Comparison of ENCODE assay signal across 19 cellular contexts in the genomic region with DNA sequence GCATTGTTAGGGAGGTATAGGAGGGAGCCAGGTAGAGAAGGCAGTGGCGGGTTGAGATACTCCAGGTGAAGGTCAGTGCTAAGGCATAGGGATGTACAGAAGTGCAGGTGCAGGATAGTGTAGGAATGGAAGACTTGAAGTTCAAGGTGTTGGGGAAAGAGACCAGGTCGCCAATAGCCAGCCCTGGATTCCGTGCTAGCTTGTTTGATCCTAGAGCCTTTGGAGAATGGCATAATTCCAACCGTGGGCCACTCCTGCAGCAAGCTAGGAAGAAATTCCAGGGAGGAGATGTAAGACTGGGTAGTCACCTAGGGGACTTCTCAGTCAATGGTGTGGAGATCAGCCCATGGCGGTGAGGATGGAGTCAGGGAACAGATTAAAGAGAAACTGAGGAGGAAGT.
A peak's percentile ranks its signal among the peaks of the same experiment; 100 is the strongest.
DNase-seq lines count a peak whose midpoint lies in the region; ATAC-seq and TF ChIP-seq lines count a peak whose summit lies in the region.
"Had no signal": no experiment of that assay in that cellular context is flagged by ENCODE, and none has a peak within 500 bp of the region (broad histone marks: within the 10 kb centered on the region; RNA-seq: fewer than 3 reads in every experiment).

No MANE protein-coding gene starts in this region.

- H3K9me3 ChIP-seq in mammary epithelial cell (replicated peaks; ENCODE audit: insufficient read depth, low read length), result no peaks in the 10 kb centered on the region
- no peaks in the 10 kb centered on the region for H3K9me3 ChIP-seq in Caco-2

- TF ChIP-seq CTCF in mammary epithelial cell (conservative IDR thresholded peaks at IDR 0.05 in 1 of 2, IDR thresholded peaks at IDR 0.05 in 1 of 2; ENCODE audit: extremely low read depth in 1 of 2, insufficient read depth in 1 of 2, low read depth in 1 of 2, low read length in 2 of 2) (no peak), Caco-2 (IDR thresholded peaks at IDR 0.05; ENCODE audit: insufficient read depth in 1 of 2, low read depth in 1 of 2, low read length in 1 of 2, severe bottlenecking in 1 of 2, unreplicated experiment in 1 of 2) (no peak)

- H3K4me3 Mint-ChIP-seq in Caco-2 (ENCODE audit: unreplicated experiment), result no peak overlapping the region

- H3K27ac ChIP-seq in rectal smooth muscle tissue (ENCODE audit: low read depth, low read length) (peak overlapping the region; percentile 3), mammary epithelial cell (ENCODE audit: insufficient read depth, low read depth, low read length) (no peak overlapping the region)
- H3K27ac ChIP-seq: C4-2B had no signal

- POLR2A ChIA-PET in Caco-2 (lab: Charles Lee), result interaction anchor here (1.0 kb wide), 1 partner anchor 299 kb away, joined by 3 read pairs; no protein-coding TSS in a partner anchor

- H3K36me3 ChIP-seq in rectal smooth muscle tissue (ENCODE audit: control insufficient read depth, insufficient read depth, low read length) (no peaks in the 10 kb centered on the region), mammary epithelial cell (ENCODE audit: insufficient read depth, low read length) (no peaks in the 10 kb centered on the region), Caco-2 (ENCODE audit: control insufficient read depth, insufficient read depth, low read length) (no peaks in the 10 kb centered on the region)

- no peaks in the 10 kb centered on the region for H3K9me3 Mint-ChIP-seq in Caco-2 (ENCODE audit: unreplicated experiment)
- H3K9me3 Mint-ChIP-seq: CD8-positive, alpha-beta memory T cell had no signal

- H3K4me2 ChIP-seq in mammary epithelial cell (ENCODE audit: insufficient read depth, low read depth, low read length), result no peak overlapping the region

- H3K27me3 ChIP-seq in rectal smooth muscle tissue (ENCODE audit: control insufficient read depth, insufficient read depth, low read length) (no peaks in the 10 kb centered on the region), mammary epithelial cell (ENCODE audit: insufficient read depth, low read length) (no peaks in the 10 kb centered on the region), Caco-2 (replicated peaks; ENCODE audit: control insufficient read depth, insufficient read depth, low read length) (no peaks in the 10 kb centered on the region)

- BruUV-seq in mammary epithelial cell (replicated peaks; lab: Mats Ljungman, UMichigan) (no TSS peak), Caco-2 (replicated peaks; lab: Mats Ljungman, UMichigan) (no TSS peak)

- no peak overlapping the region for H3K27ac Mint-ChIP-seq in Caco-2 (ENCODE audit: unreplicated experiment)

- peaks cover 6% of the 10 kb centered on the region for H3K36me3 Mint-ChIP-seq in Caco-2 (ENCODE audit: insufficient read depth, unreplicated experiment)

- peaks cover 20% of the 10 kb centered on the region for H3K27me3 Mint-ChIP-seq in Caco-2 (ENCODE audit: insufficient read depth, unreplicated experiment)

- no peak overlapping the region for H3K9ac ChIP-seq in rectal smooth muscle tissue (ENCODE audit: low read length)
- H3K9ac ChIP-seq in mammary epithelial cell (ENCODE audit: insufficient read depth, low read length), result no peak overlapping the region

- ATAC-seq in GM18867 (IDR thresholded peaks at IDR 0.05; ENCODE audit: unreplicated experiment) (no peak), HG03159 (IDR thresholded peaks at IDR 0.05; ENCODE audit: unreplicated experiment) (no peak)

- H3K4me3 ChIP-seq in rectal smooth muscle tissue (ENCODE audit: low read length), result no peak overlapping the region
- no peak overlapping the region for H3K4me3 ChIP-seq in mammary epithelial cell (replicated peaks in 1 of 3; ENCODE audit: insufficient read depth in 1 of 3, low read depth in 2 of 3, low read length in 3 of 3)
- H3K4me3 ChIP-seq in Caco-2 (ENCODE audit: low read depth, low read length), result no peak overlapping the region

- peaks cover 6% of the 10 kb centered on the region for H3K4me1 Mint-ChIP-seq in Caco-2 (ENCODE audit: low read depth, unreplicated experiment)

- WGBS in mammary epithelial cell (ENCODE audit: low coverage, missing lambda C conversion rate), result 100% methylated on average over 3 of the region's 5 CpGs

- dilution Hi-C loops in mammary epithelial cell (cut with HindIII; ENCODE audit: low sequenced_read_pairs), result loop anchor here (10.0 kb wide), 1 partner anchor 262 kb away; no protein-coding TSS in a partner anchor

- intact Hi-C loops in mammary epithelial cell (cut with micrococcal nuclease), result loop anchor here (10.0 kb wide), 1 partner anchor 348 kb away; no protein-coding TSS in a partner anchor
- intact Hi-C loops in Caco-2 (cut with micrococcal nuclease; ENCODE audit: unreplicated experiment), result loop anchor here (10.0 kb wide), 1 partner anchor 348 kb away; no protein-coding TSS in a partner anchor

- H3K4me1 ChIP-seq in rectal smooth muscle tissue (ENCODE audit: control insufficient read depth, insufficient read depth, low read length) (peaks cover 20% of the 10 kb centered on the region), mammary epithelial cell (ENCODE audit: insufficient read depth, low read length) (no peaks in the 10 kb centered on the region), Caco-2 (peaks cover 17% of the 10 kb centered on the region)

- DNase-seq in stimulated activated CD4-positive, alpha-beta T cell treated with anti-CD3 and anti-CD28 coated beads, Interleukin-4, amount 100 ng/mL, for 24 hours, result peak; percentile 1
- DNase-seq in stimulated activated CD4-positive, alpha-beta T cell treated with anti-CD3 and anti-CD28 coated beads, Interleukin-15, amount 100 ng/mL, for 24 hours, result no peak
- DNase-seq in mucosa of gallbladder (ENCODE audit: low spot score), result peak; percentile 5
- DNase-seq in mammary epithelial cell, result no peak
- DNase-seq in Caco-2, result no peak
- DNase-seq: CD8-positive, alpha-beta memory T cell; GDM1; Karpas-422; MV-4-11; NCI-H1105 treated with DMSO at 0.1 percent for 48 hours; NCI-H2081; NCI-H2171; NCI-H524 treated with DMSO at 0.1 percent for 48 hours; NCI-H82; OCI-M1 had no signal

- CTCF ChIA-PET in mammary epithelial cell (lab: Charles Lee; ENCODE audit: low non-redundant PET), result no interaction called here
- CTCF ChIA-PET in Caco-2 (lab: Charles Lee), result no interaction called here

- no peaks in the 10 kb centered on the region for H4K20me1 ChIP-seq in mammary epithelial cell (ENCODE audit: insufficient read depth, low read length)

- in situ Hi-C loops in mammary epithelial cell (cut with MboI; ENCODE audit: low sequenced_read_pairs in 2 of 2), result loop anchor here in 1 of 2 donors (25.0 kb wide), 1 partner anchor 244 kb away; no protein-coding TSS in a partner anchor

- H3K79me2 ChIP-seq in mammary epithelial cell (ENCODE audit: insufficient read depth, low read length), result no peaks in the 10 kb centered on the region

- H2AFZ ChIP-seq in mammary epithelial cell (ENCODE audit: low read depth, low read length), result no peak overlapping the region

Comparison
In these comparisons a context has a peak if more than half of its experiments do, and no peak if none do; other contexts are left out.
1. DNase-seq: peak in stimulated activated CD4-positive, alpha-beta T cell treated with anti-CD3 and anti-CD28 coated beads, Interleukin-4, amount 100 ng/mL, for 24 hours (single experiment) and mucosa of gallbladder (single experiment); none in stimulated activated CD4-positive, alpha-beta T cell treated with anti-CD3 and anti-CD28 coated beads, Interleukin-15, amount 100 ng/mL, for 24 hours (single experiment), mammary epithelial cell (single experiment) and Caco-2 (0 of 2).